In the genomic region with DNA sequence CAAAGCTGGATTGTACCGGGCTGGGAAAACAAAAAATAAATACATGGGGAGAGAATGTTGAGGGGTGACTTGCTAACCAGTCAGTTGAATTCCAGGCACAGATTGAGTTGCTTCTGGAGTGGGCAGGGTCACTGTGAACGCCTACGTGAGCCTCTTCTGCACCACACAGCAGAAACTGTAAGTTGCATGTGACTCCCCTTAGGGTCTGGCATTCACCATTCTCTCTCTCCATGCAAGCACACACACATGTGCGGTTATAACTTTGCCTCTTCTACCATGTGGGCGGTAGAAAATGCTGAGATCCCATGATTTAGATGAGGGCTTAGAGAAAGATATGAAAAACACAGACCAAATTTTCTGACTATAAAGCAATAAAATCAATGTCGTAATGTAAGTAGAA, we compare ENCODE assay signal across 24 cellular contexts.
DNase-seq lines count a peak whose midpoint lies in the region; ATAC-seq, FAIRE-seq and TF ChIP-seq lines count a peak whose summit lies in the region.
"Had no signal": no experiment of that assay in that cellular context is flagged by ENCODE, and none has a peak within 500 bp of the region (broad histone marks: within the 10 kb centered on the region; RNA-seq: fewer than 3 reads in every experiment).

No MANE protein-coding gene starts in this region.

- no peaks in the 10 kb centered on the region for H3K27me3 ChIP-seq in heart right ventricle
- H3K27me3 ChIP-seq in H1 (replicated peaks in 1 of 4; ENCODE audit: control insufficient read depth in 3 of 4, extremely low read depth in 1 of 4, insufficient read depth in 3 of 4, low read length in 3 of 4), result no peaks in the 10 kb centered on the region; a peak in 1 of 7 replicates
- no peaks in the 10 kb centered on the region for H3K27me3 ChIP-seq in mesenchymal stem cell (ENCODE audit: control insufficient read depth in 1 of 2, insufficient read depth in 1 of 2, low read length in 2 of 2)
- H3K27me3 ChIP-seq in uterus, result no peaks in the 10 kb centered on the region
- H3K27me3 ChIP-seq: body of pancreas, neural progenitor cell, testis had no signal

- no peak overlapping the region for H2AK5ac ChIP-seq in H1 (ENCODE audit: low read depth, low read length)
- peak overlapping the region; percentile 8 for H2AK5ac ChIP-seq in mesenchymal stem cell (ENCODE audit: low read length, severe bottlenecking)

- POLR2A ChIA-PET in H1 (lab: Charles Lee; ENCODE audit: partially characterized antibody), result no interaction called here

- H3K9me3 ChIP-seq in heart right ventricle, result no peaks in the 10 kb centered on the region
- H3K9me3 ChIP-seq in H1 (ENCODE audit: insufficient read depth in 2 of 2, low read depth in 1 of 2, low read length in 1 of 2), result peaks cover 0 to 5% of the 10 kb centered on the region in 2 experiments; a peak in 1 of 4 replicates
- no peaks in the 10 kb centered on the region for H3K9me3 ChIP-seq in mesenchymal stem cell (ENCODE audit: control insufficient read depth, low read length)
- H3K9me3 ChIP-seq in uterus, result no peaks in the 10 kb centered on the region
- H3K9me3 ChIP-seq: body of pancreas, testis had no signal

- no peak overlapping the region for H2BK12ac ChIP-seq in H1 (ENCODE audit: low read depth, low read length)
- H2BK12ac ChIP-seq in mesenchymal stem cell (ENCODE audit: low read length in 2 of 2), result peak overlapping the region in 1 of 2 experiments; percentile 76

- H3K23ac ChIP-seq in H1 (ENCODE audit: insufficient read length) (no peak overlapping the region), mesenchymal stem cell (ENCODE audit: low read length in 2 of 2) (no peak overlapping the region)

- H4K20me1 ChIP-seq in H1 (replicated peaks in 1 of 2; ENCODE audit: control insufficient read depth in 1 of 2, insufficient read depth in 2 of 2, low read length in 2 of 2), result peaks cover 0 to 7% of the 10 kb centered on the region in 2 experiments

- TF ChIP-seq POLR2A in H1 (IDR thresholded peaks at IDR 0.05; ENCODE audit: control extremely low read depth in 1 of 2, low read depth in 2 of 2, low read length in 2 of 2) (no peak), uterus (IDR thresholded peaks at IDR 0.05) (no peak)

- FAIRE-seq in H1 (lab: Jason Lieb, UNC), result no peak
- FAIRE-seq: HTR-8/SVneo had no signal

- H3K4me2 ChIP-seq in H1 (ENCODE audit: insufficient read depth in 1 of 2, low read depth in 2 of 2, low read length in 2 of 2), result no peak overlapping the region
- no peak overlapping the region for H3K4me2 ChIP-seq in mesenchymal stem cell (ENCODE audit: low read length, poor library complexity, severe bottlenecking)
- H3K4me2 ChIP-seq: neural progenitor cell had no signal

- no peak overlapping the region for H3K56ac ChIP-seq in H1 (replicated peaks; ENCODE audit: insufficient read length, low read depth, low read length)

- H3K4me1 ChIP-seq in heart right ventricle, result peaks cover 0 to 24% (median 14%) of the 10 kb centered on the region in 9 donors
- H3K4me1 ChIP-seq in H1 (replicated peaks in 1 of 4; ENCODE audit: control insufficient read depth in 3 of 4, insufficient read depth in 4 of 4, low read length in 3 of 4), result peaks cover 8 to 20% (median 18%) of the 10 kb centered on the region in 4 experiments
- H3K4me1 ChIP-seq in mesenchymal stem cell (ENCODE audit: control insufficient read depth, insufficient read depth, low read depth, low read length), result peaks cover 12% of the 10 kb centered on the region
- peaks cover 0 to 3% of the 10 kb centered on the region in 2 donors for H3K4me1 ChIP-seq in uterus

- H3K9ac ChIP-seq in H1 (replicated peaks in 1 of 4; ENCODE audit: extremely low read depth in 1 of 4, low read depth in 3 of 4, low read length in 3 of 4) (no peak overlapping the region), mesenchymal stem cell (ENCODE audit: low read length) (peak overlapping the region; percentile 78)
- H3K9ac ChIP-seq: neural progenitor cell had no signal

- no peak overlapping the region for H3K4ac ChIP-seq in H1 (replicated peaks; ENCODE audit: insufficient read length, low read depth, low read length)
- peak overlapping the region in 1 of 2 experiments; percentile 22 for H3K4ac ChIP-seq in mesenchymal stem cell (ENCODE audit: low read depth in 1 of 2, low read length in 2 of 2)

- 92 to 95% methylated on average over 6 of the region's 6 CpGs for WGBS in heart right ventricle, 2 donors
- 92% methylated on average over 6 of the region's 6 CpGs; no CpG with 5 or more reads in 1 of the 2 experiments for WGBS in H1 (ENCODE audit: extremely low coverage in 1 of 2, insufficient coverage in 1 of 2, insufficient read length in 1 of 2, insufficient replicate concordance in 2 of 2, low coverage in 1 of 2, low lambda C conversion rate in 2 of 2, missing lambda C conversion rate in 1 of 2), 2 experiments
- 77% methylated on average over 3 of the region's 6 CpGs for WGBS in mesenchymal stem cell

- no peak overlapping the region for H2BK120ac ChIP-seq in H1 (replicated peaks; ENCODE audit: low read depth, low read length)
- no peak overlapping the region for H2BK120ac ChIP-seq in mesenchymal stem cell (ENCODE audit: low read depth, low read length)

- H4K91ac ChIP-seq in H1 (replicated peaks; ENCODE audit: insufficient read length, low read length), result peak overlapping the region; percentile 1
- no peak overlapping the region for H4K91ac ChIP-seq in mesenchymal stem cell (ENCODE audit: low read length)

- intact Hi-C loops in heart right ventricle (cut with DNase I) (no loop called here), Right ventricle myocardium superior (cut with DNase I) (no loop called here), uterus (cut with DNase I; ENCODE audit: low total_unique reads) (no loop called here)

- no peak overlapping the region; the same call in 1 of the 2 replicates for H2BK15ac ChIP-seq in H1 (ENCODE audit: low read length)
- peak overlapping the region; percentile 71 for H2BK15ac ChIP-seq in mesenchymal stem cell (ENCODE audit: low read depth, poor library complexity, severe bottlenecking)

- H4K5ac ChIP-seq in H1 (ENCODE audit: insufficient read length, low read depth, low read length), result no peak overlapping the region

- H3K4me3 ChIP-seq in heart right ventricle (no peak overlapping the region), H1 (ENCODE audit: extremely low read depth in 1 of 4, insufficient read depth in 2 of 4, low read depth in 3 of 4, low read length in 4 of 4) (no peak overlapping the region), mesenchymal stem cell (ENCODE audit: insufficient read depth in 1 of 2, low read depth in 1 of 2, low read length in 2 of 2) (no peak overlapping the region), uterus (no peak overlapping the region)
- H3K4me3 ChIP-seq: body of pancreas, neural progenitor cell, testis had no signal

- CTCF ChIA-PET in H1 (lab: Charles Lee; ENCODE audit: partially characterized antibody), result no interaction called here

- H3K79me2 ChIP-seq in H1 (ENCODE audit: control insufficient read depth in 1 of 2, insufficient read depth in 2 of 2, low read length in 2 of 2), result no peaks in the 10 kb centered on the region; a peak in 1 of 4 replicates

- H2BK5ac ChIP-seq in H1 (ENCODE audit: low read depth, low read length) (no peak overlapping the region), mesenchymal stem cell (ENCODE audit: low read depth, low read length, poor library complexity, severe bottlenecking) (no peak overlapping the region)

- H3K79me1 ChIP-seq in H1 (ENCODE audit: low read depth, low read length) (no peaks in the 10 kb centered on the region), mesenchymal stem cell (replicated peaks; ENCODE audit: low read length, poor library complexity, severe bottlenecking) (no peaks in the 10 kb centered on the region)

- H3K27ac ChIP-seq in heart right ventricle (peak overlapping the region in 6 of 10 donors; percentile 31 to 71 (median 58)), H1 (ENCODE audit: low read depth, low read length) (no peak overlapping the region), mesenchymal stem cell (ENCODE audit: low read length, poor library complexity, severe bottlenecking) (no peak overlapping the region), uterus (peak overlapping the region; percentile 41 to 65)
- H3K27ac ChIP-seq: body of pancreas, neural progenitor cell, testis had no signal

- DNase-seq in heart right ventricle, result no peak
- no peak for DNase-seq in Right ventricle myocardium superior
- DNase-seq in H1 (ENCODE audit: low read depth in 1 of 2, low spot score in 2 of 2), result no peak
- DNase-seq in mesenchymal stem cell, result no peak
- DNase-seq in uterus, result no peak
- no peak for DNase-seq in islet precursor cell
- DNase-seq: activated CD4-positive, alpha-beta T cell treated with anti-CD3 and anti-CD28 coated beads for 1 hour; activated effector memory CD4-positive, alpha-beta T cell treated with anti-CD3 and anti-CD28 coated beads, Interleukin-2, amount 50 U/mL, for 16 hours; activated naive CD8-positive, alpha-beta T cell treated with anti-CD3 and anti-CD28 coated beads for 36 hours; activated T-cell treated with anti-CD3 and anti-CD28 coated beads, Interleukin-2, amount 50 U/mL, for 1 hour; DMS53; GDM1; KG1; MM.1S; NCI-H2081; NCI-H748 treated with DMSO at 0.1 percent for 48 hours; stimulated activated naive CD4-positive, alpha-beta T cell; T-helper 17 cell had no signal

- no peak overlapping the region for H4K8ac ChIP-seq in H1 (ENCODE audit: extremely low read depth, insufficient read depth, low read length)
- H4K8ac ChIP-seq in mesenchymal stem cell (ENCODE audit: low read length), result no peak overlapping the region

- no peak overlapping the region for H2AFZ ChIP-seq in H1 (ENCODE audit: low read length)
- H2AFZ ChIP-seq in mesenchymal stem cell (ENCODE audit: low read depth, low read length), result no peak overlapping the region
- H2AFZ ChIP-seq: neural progenitor cell had no signal

- no peak for TF ChIP-seq RAD21 in H1 (IDR thresholded peaks at IDR 0.05 in 1 of 2, conservative IDR thresholded peaks at IDR 0.05 in 1 of 2; ENCODE audit: low read depth in 2 of 2, low read length in 2 of 2)

- peaks cover 19% of the 10 kb centered on the region for H3K23me2 ChIP-seq in H1 (ENCODE audit: low read depth, low read length)

- H3K36me3 ChIP-seq in heart right ventricle (no peaks in the 10 kb centered on the region), H1 (ENCODE audit: control insufficient read depth in 2 of 4, insufficient read depth in 4 of 4, low read length in 3 of 4) (peaks cover 0 to 3% (median 0%) of the 10 kb centered on the region in 4 experiments; a peak in 1 of 8 replicates), mesenchymal stem cell (ENCODE audit: control insufficient read depth in 1 of 2, insufficient read depth in 2 of 2, low read depth in 1 of 2, low read length in 2 of 2) (no peaks in the 10 kb centered on the region), uterus (no peaks in the 10 kb centered on the region)
- H3K36me3 ChIP-seq: neural progenitor cell had no signal

- no peak overlapping the region for H2BK20ac ChIP-seq in H1 (ENCODE audit: low read length)

- H3K18ac ChIP-seq in H1 (ENCODE audit: extremely low read depth, low read length) (no peak overlapping the region), mesenchymal stem cell (ENCODE audit: low read depth in 1 of 2, low read length in 2 of 2) (peak overlapping the region in 1 of 2 experiments; percentile 85)

- ATAC-seq in heart right ventricle (no peak), Right ventricle myocardium superior (ENCODE audit: poor library complexity) (no peak), GM21529 (IDR thresholded peaks at IDR 0.05; ENCODE audit: unreplicated experiment) (no peak), HG02852 (IDR thresholded peaks at IDR 0.05; ENCODE audit: unreplicated experiment) (no peak)
- ATAC-seq: T-helper 17 cell had no signal

- H3K14ac ChIP-seq in H1 (ENCODE audit: insufficient read length) (no peak overlapping the region), mesenchymal stem cell (ENCODE audit: low read length in 2 of 2) (peak overlapping the region in 1 of 2 experiments; percentile 76)

- no peak for TF ChIP-seq CTCF in heart right ventricle (IDR thresholded peaks at IDR 0.05)
- no peak for TF ChIP-seq CTCF in H1 (IDR thresholded peaks at IDR 0.05; ENCODE audit: control extremely low read depth in 1 of 3, insufficient read depth in 1 of 3, low read depth in 1 of 3, low read length in 3 of 3)
- no peak for TF ChIP-seq CTCF in uterus (IDR thresholded peaks at IDR 0.05)

- no peak for TF ChIP-seq EP300 in H1 (IDR thresholded peaks at IDR 0.05; ENCODE audit: borderline replicate concordance in 1 of 2, low read depth in 2 of 2, low read length in 2 of 2)

Comparison
In these comparisons a context has a peak if more than half of its experiments do, and no peak if none do; other contexts are left out.
1. H3K27ac ChIP-seq: peak in heart right ventricle (6 of 10) and uterus (2 of 2); none in H1 (single experiment) and mesenchymal stem cell (single experiment).